Comparison of ENCODE assay signal across 1 cellular context in the genomic region with DNA sequence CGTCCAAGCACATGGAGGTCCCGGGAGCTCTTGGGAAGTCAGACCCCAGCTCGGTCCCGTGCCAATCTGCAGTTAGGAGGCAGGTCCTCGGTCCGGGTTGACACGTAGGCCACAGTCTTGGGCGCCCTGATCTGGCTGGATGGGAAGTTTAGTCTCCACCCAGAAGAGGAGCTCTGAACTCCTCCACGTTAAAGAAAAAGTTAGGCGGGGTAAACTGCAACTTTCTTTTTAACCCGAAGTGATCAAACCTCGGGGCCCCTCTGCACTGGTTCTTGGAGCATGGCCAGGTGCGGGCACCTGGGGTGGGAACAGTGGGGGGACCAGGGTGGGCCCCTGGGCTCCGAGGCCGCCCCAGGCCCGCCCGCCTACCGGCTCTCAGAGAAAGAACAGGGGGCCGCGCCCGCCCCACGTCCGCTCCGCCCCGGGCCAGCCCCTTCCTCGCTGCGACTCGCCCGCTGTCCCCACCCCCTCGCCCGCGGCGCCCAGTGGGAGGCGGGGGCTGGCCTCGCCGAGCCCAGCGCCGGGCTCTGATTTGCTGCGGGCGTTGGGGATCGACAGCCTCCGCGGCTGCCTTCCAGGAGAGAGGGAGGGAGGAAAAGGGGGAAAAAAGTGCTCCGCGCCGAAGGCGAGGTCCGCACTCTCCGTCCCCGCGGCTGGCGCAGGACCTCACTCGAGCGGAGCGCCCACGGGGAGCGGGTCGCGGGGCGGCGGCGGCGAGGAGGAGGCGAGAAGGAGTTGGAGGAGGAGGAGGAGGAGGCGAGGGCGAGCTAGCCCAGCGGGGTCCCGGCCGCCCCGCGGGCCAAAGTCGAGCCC.
TF ChIP-seq lines count a peak whose summit lies in the region.

Gene COL5A1 (plus strand): TSS at position 631 of the 813 bp plus-strand sequence. CDS start 385 bp downstream, outside the sequence.

TF ChIP-seq in H1, 55 proteins besides CTCF, POLR2A, EP300 and RAD21:
- TF ChIP-seq SIX5 (IDR thresholded peaks at IDR 0.05; ENCODE audit: low read depth, low read length), result no peak
- no peak for TF ChIP-seq SP2 (IDR thresholded peaks at IDR 0.05; ENCODE audit: low read length)
- TF ChIP-seq RBBP5 (IDR thresholded peaks at IDR 0.05; ENCODE audit: borderline replicate concordance, low read depth, low read length), result peak; percentile 76; the same call in 1 of the 2 replicates
- no peak for TF ChIP-seq KDM4A (IDR thresholded peaks at IDR 0.05; ENCODE audit: low read depth, low read length, severe bottlenecking)
- TF ChIP-seq SIRT6 (IDR thresholded peaks at IDR 0.05; ENCODE audit: low read length), result no peak
- TF ChIP-seq TBP (IDR thresholded peaks at IDR 0.05; ENCODE audit: low read depth, low read length), result no peak
- TF ChIP-seq NRF1 (IDR thresholded peaks at IDR 0.05; ENCODE audit: low read depth, low read length), result no peak
- no peak for TF ChIP-seq JUND (IDR thresholded peaks at IDR 0.05; ENCODE audit: low read length)
- TF ChIP-seq TEAD4 (IDR thresholded peaks at IDR 0.05; ENCODE audit: low read depth, low read length), result no peak
- TF ChIP-seq CBX5 (IDR thresholded peaks at IDR 0.05; ENCODE audit: low read depth, low read length), result no peak
- TF ChIP-seq POU5F1 (IDR thresholded peaks at IDR 0.05; ENCODE audit: low read depth, low read length), result no peak
- no peak for TF ChIP-seq ZNF274 (IDR thresholded peaks at IDR 0.05; ENCODE audit: borderline replicate concordance, extremely low read depth, low read length)
- TF ChIP-seq PHF8 (conservative IDR thresholded peaks at IDR 0.05; ENCODE audit: low read depth, low read length), result peak; percentile 28
- TF ChIP-seq SIN3A (conservative IDR thresholded peaks at IDR 0.05 in 1 of 2, IDR thresholded peaks at IDR 0.05 in 1 of 2; ENCODE audit: low read depth in 1 of 2, low read length in 2 of 2), result no peak
- no peak for TF ChIP-seq YY1 (IDR thresholded peaks at IDR 0.05; ENCODE audit: low read depth, low read length)
- no peak for TF ChIP-seq ATF3 (IDR thresholded peaks at IDR 0.05; ENCODE audit: insufficient read depth, low read depth, low read length)
- TF ChIP-seq TAF1 (IDR thresholded peaks at IDR 0.05; ENCODE audit: low read depth, low read length), result 0 out of 2 replicates have a peak, but pooled peaks have one; percentile 19
- no peak for TF ChIP-seq CBX8 (IDR thresholded peaks at IDR 0.05; ENCODE audit: borderline replicate concordance, low read depth, low read length)
- no peak for TF ChIP-seq CHD7 (IDR thresholded peaks at IDR 0.05; ENCODE audit: insufficient replicate concordance, low read length)
- TF ChIP-seq SP4 (IDR thresholded peaks at IDR 0.05; ENCODE audit: low read length), result no peak
- no peak for TF ChIP-seq MAX (IDR thresholded peaks at IDR 0.05)
- TF ChIP-seq CREB1 (IDR thresholded peaks at IDR 0.05), result no peak
- TF ChIP-seq RXRA (IDR thresholded peaks at IDR 0.05; ENCODE audit: insufficient read depth, low read depth, low read length), result no peak
- no peak for TF ChIP-seq SUZ12 (IDR thresholded peaks at IDR 0.05; ENCODE audit: low read length)
- TF ChIP-seq CTBP2 (IDR thresholded peaks at IDR 0.05; ENCODE audit: borderline replicate concordance, insufficient read depth, insufficient read length, low read length), result no peak
- TF ChIP-seq BRCA1 (IDR thresholded peaks at IDR 0.05; ENCODE audit: low read depth, low read length), result no peak
- TF ChIP-seq SRF (IDR thresholded peaks at IDR 0.05; ENCODE audit: low read depth, low read length), result no peak
- no peak for TF ChIP-seq CEBPB (IDR thresholded peaks at IDR 0.05; ENCODE audit: low read depth, low read length)
- no peak for TF ChIP-seq ASH2L (IDR thresholded peaks at IDR 0.05; ENCODE audit: low read length)
- 0 out of 2 replicates have a peak, but pooled peaks have one; percentile 46 for TF ChIP-seq E2F6 (IDR thresholded peaks at IDR 0.05)
- no peak; a peak in 1 of 4 replicates for TF ChIP-seq HDAC2 (IDR thresholded peaks at IDR 0.05; ENCODE audit: borderline replicate concordance in 1 of 2, low read depth in 2 of 2, low read length in 2 of 2)
- 0 out of 2 replicates have a peak, but pooled peaks have one; percentile 13 for TF ChIP-seq BACH1 (IDR thresholded peaks at IDR 0.05; ENCODE audit: low read length)
- no peak for TF ChIP-seq CHD2 (IDR thresholded peaks at IDR 0.05; ENCODE audit: low read length)
- TF ChIP-seq TCF12 (IDR thresholded peaks at IDR 0.05; ENCODE audit: low read depth, low read length), result no peak
- no peak for TF ChIP-seq HDAC6 (IDR thresholded peaks at IDR 0.05; ENCODE audit: low read depth, low read length)
- TF ChIP-seq EGR1 (IDR thresholded peaks at IDR 0.05; ENCODE audit: borderline replicate concordance, low read depth, low read length), result peak; percentile 9; the same call in 1 of the 2 replicates
- no peak for TF ChIP-seq MAFK (IDR thresholded peaks at IDR 0.05; ENCODE audit: low read depth, low read length)
TF ChIP-seq in H1: peak in this region for 6.
